ENCODE assay signal across 8 cellular contexts in the genomic region with DNA sequence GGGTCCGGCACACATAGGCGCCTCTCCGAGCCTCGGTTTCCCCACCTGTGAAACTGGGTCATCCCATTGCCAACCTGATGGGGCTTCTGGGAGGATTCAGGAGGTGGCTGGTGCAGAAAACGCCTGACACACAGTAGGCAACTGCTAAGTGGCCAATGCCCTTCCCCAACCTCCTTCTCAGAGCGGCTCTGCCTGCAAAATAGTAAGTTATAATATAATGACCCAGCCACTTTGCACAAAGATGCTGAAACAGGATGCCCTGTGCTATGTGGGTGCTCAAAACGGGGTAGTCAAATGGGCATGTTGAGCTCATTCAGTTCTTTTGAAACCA. TPM values are rescaled to one million over a fixed set of nuclear protein-coding genes. Genes with fewer than 3 reads are reported as not detected.
A peak's percentile ranks its signal among the peaks of the same experiment; 100 is the strongest.
DNase-seq lines count a peak whose midpoint lies in the region; ATAC-seq and TF ChIP-seq lines count a peak whose summit lies in the region.

No MANE protein-coding gene starts in this region.

- ATAC-seq in naive B cell (ENCODE audit: low read depth in 2 of 2) = no peak
- ATAC-seq in GM21526 (IDR thresholded peaks at IDR 0.05; ENCODE audit: low FRiP score, unreplicated experiment) = no peak
- ATAC-seq in HG03469 (IDR thresholded peaks at IDR 0.05; ENCODE audit: unreplicated experiment) = no peak

- peaks cover 4% of the 10 kb centered on the region; the same call in 1 of the 2 replicates for H3K27me3 ChIP-seq in HUES64 (ENCODE audit: insufficient read depth, low read length)

- no peaks in the 10 kb centered on the region for H3K27me3 Mint-ChIP-seq in naive B cell

- H3K4me3 ChIP-seq in AG09309 (ENCODE audit: control insufficient read depth, low read depth, low read length) = peak overlapping the region; percentile 74
- H3K4me3 ChIP-seq in HUES64 (ENCODE audit: low read length) = peak overlapping the region; percentile 76

- 16% methylated on average over 6 of the region's 7 CpGs for WGBS in HUES64

- TF ChIP-seq CTCF in AG09309 (IDR thresholded peaks at IDR 0.05; ENCODE audit: control insufficient read depth, insufficient read depth, low read depth, low read length, missing control alignments) = no peak

- peak overlapping the region in 1 of 6 donors; percentile 4 for H3K27ac Mint-ChIP-seq in naive B cell

- peaks cover 11% of the 10 kb centered on the region; the same call in 1 of the 2 replicates for H3K4me1 ChIP-seq in HUES64 (ENCODE audit: insufficient read depth, low read length)

- no peaks in the 10 kb centered on the region for H3K36me3 ChIP-seq in HUES64 (ENCODE audit: insufficient read depth, low read length)

- no peaks in the 10 kb centered on the region for H3K9me3 Mint-ChIP-seq in naive B cell

- no peaks in the 10 kb centered on the region for H3K36me3 Mint-ChIP-seq in naive B cell

- H3K4me1 Mint-ChIP-seq in naive B cell = peaks cover 3 to 9% (median 5%) of the 10 kb centered on the region in 3 donors

- DNase-seq in AG09309 (ENCODE audit: low read depth) (no peak), caudate nucleus (lab: John Stamatoyannopoulos, UW) (no peak), naive B cell (no peak), AML-193 (lab: John Stamatoyannopoulos, UW) (no peak)
- no peak for DNase-seq in activated effector memory CD4-positive, alpha-beta T cell treated with Interleukin-2 at 50 U/mL for 16 hours

- peak overlapping the region; percentile 58 to 82 (median 71) for H3K4me3 Mint-ChIP-seq in naive B cell

- H3K9me3 ChIP-seq in HUES64 (ENCODE audit: insufficient read depth, low read depth, low read length) = no peaks in the 10 kb centered on the region

- H3K9ac ChIP-seq in HUES64 (ENCODE audit: low read depth, low read length) = peak overlapping the region; percentile 71

- H3K27ac ChIP-seq in HUES64 (ENCODE audit: low read depth, low read length) (no peak overlapping the region), caudate nucleus (ENCODE audit: low read depth, low read length) (peak overlapping the region; percentile 7)

RNA-seq across cellular contexts. Expression of a gene that starts 0.5 kb away (rescaled TPM):
- polyA plus RNA-seq in HUES64 (2013, experiment 1 of 2) = 11.4 TPM
- 17.1 TPM for polyA plus RNA-seq in HUES64 (2013, experiment 2 of 2)
- 10 to 100 TPM; 19.9 to 40.4 (median 31.3) TPM for polyA plus RNA-seq in naive B cell (ENCODE audit: low read depth in 6 of 6)

RNA-seq across cellular contexts. Expression of a gene that starts 23.4 kb away (rescaled TPM):
- 92.1 TPM for polyA plus RNA-seq in HUES64 (2013, experiment 1 of 2)
- polyA plus RNA-seq in HUES64 (2013, experiment 2 of 2) = 85.2 TPM
- 10 to 100 TPM; 47.9 to 81.2 (median 58.2) TPM for polyA plus RNA-seq in naive B cell (ENCODE audit: low read depth in 6 of 6)

RNA-seq across cellular contexts. Expression of a gene that starts 31.2 kb away (rescaled TPM):
- polyA plus RNA-seq in HUES64 (2013, experiment 1 of 2) = 364 TPM
- 312 TPM for polyA plus RNA-seq in HUES64 (2013, experiment 2 of 2)
- 100 to 1,000 TPM; 185 to 283 (median 210) TPM for polyA plus RNA-seq in naive B cell (ENCODE audit: low read depth in 6 of 6)

RNA-seq across cellular contexts. Expression of a gene that starts 49.6 kb away (rescaled TPM):
- polyA plus RNA-seq in HUES64 (2013, experiment 1 of 2) = 1.5 TPM
- 1.3 TPM for polyA plus RNA-seq in HUES64 (2013, experiment 2 of 2)
- not detected for polyA plus RNA-seq in naive B cell (ENCODE audit: low read depth in 6 of 6)
